2 cellular contexts compared by ENCODE assay signal in genomic region chr14:54692261-54692861, GRCh38.
TF ChIP-seq lines count a peak whose summit lies in the region.

No MANE protein-coding gene starts in this region.

TF ChIP-seq in IMR-90, 13 proteins besides CTCF, POLR2A, EP300 and RAD21 (continued from another document):
- TF ChIP-seq USF2 (IDR thresholded peaks at IDR 0.05; ENCODE audit: low read depth, low read length), result no peak

TF ChIP-seq in HepG2, 621 proteins besides CTCF, POLR2A, EP300 and RAD21 (continued from another document):
- no peak for TF ChIP-seq KAT2B (IDR thresholded peaks at IDR 0.05; ENCODE audit: borderline replicate concordance, low read depth, low read length)
